11 cellular contexts compared by ENCODE assay signal in genomic region chr12:50979369-50980052, GRCh38. TPM values are rescaled to one million over a fixed set of nuclear protein-coding genes. Genes with fewer than 3 reads are reported as not detected.
DNase-seq lines count a peak whose midpoint lies in the region; ATAC-seq and TF ChIP-seq lines count a peak whose summit lies in the region.
"Had no signal": no experiment of that assay in that cellular context is flagged by ENCODE, and none has a peak within 500 bp of the region (broad histone marks: within the 10 kb centered on the region; RNA-seq: fewer than 3 reads in every experiment).

No MANE protein-coding gene starts in this region.

- H3K36me3 ChIP-seq in thyroid gland (no peaks in the 10 kb centered on the region), H7 (replicated peaks; ENCODE audit: control insufficient read depth, insufficient read depth, low read length) (no peaks in the 10 kb centered on the region)

- TF ChIP-seq CTCF in thyroid gland (IDR thresholded peaks at IDR 0.05) = no peak

- H3K9me3 ChIP-seq in thyroid gland = no peaks in the 10 kb centered on the region
- H3K9me3 ChIP-seq: sigmoid colon, SJSA1 had no signal

- intact Hi-C loops in thyroid gland (cut with DNase I) = loop anchor here (5.0 kb wide), 1 partner anchor 52 kb away; a partner anchor contains a TSS

- peaks cover 12 to 22% of the 10 kb centered on the region in 2 donors for H3K4me1 ChIP-seq in thyroid gland

- peak overlapping the region; percentile 37 to 64 (median 64) for H3K27ac ChIP-seq in thyroid gland
- H3K27ac ChIP-seq: sigmoid colon, SJSA1 had no signal

- ATAC-seq in HG02852 (IDR thresholded peaks at IDR 0.05; ENCODE audit: unreplicated experiment) (peak; percentile 89), GM19328 (IDR thresholded peaks at IDR 0.05; ENCODE audit: unreplicated experiment) (no peak)

- DNase-seq in activated effector memory CD4-positive, alpha-beta T cell treated with anti-CD3 and anti-CD28 coated beads, Interleukin-2, amount 50 U/mL, for 16 hours = peak; percentile 70
- DNase-seq in activated effector memory CD4-positive, alpha-beta T cell treated with Interleukin-2 at 50 U/mL for 16 hours = no peak
- peak; percentile 17 for DNase-seq in activated T-helper 9 cell treated with anti-CD3 and anti-CD28 coated beads, Interleukin-2, amount 50 U/mL, for 16 hours (ENCODE audit: low read depth)
- peak; percentile 19 to 45 for DNase-seq in thyroid gland
- no peak for DNase-seq in H7
- DNase-seq in COLO668 (lab: John Stamatoyannopoulos, UW; ENCODE audit: unreplicated experiment) = no peak
- DNase-seq: midbrain, sigmoid colon had no signal

- H3K27me3 ChIP-seq in thyroid gland (no peaks in the 10 kb centered on the region), H7 (ENCODE audit: control insufficient read depth, insufficient read depth, low read length) (no peaks in the 10 kb centered on the region)
- H3K27me3 ChIP-seq: sigmoid colon, SJSA1 had no signal

- WGBS in thyroid gland, 2 donors = 43 to 45% methylated on average over 6 of the region's 6 CpGs

- H3K4me3 ChIP-seq in thyroid gland (replicated peaks in 1 of 3) (no peak overlapping the region), H7 (ENCODE audit: insufficient read depth, low read depth, low read length) (no peak overlapping the region)
- H3K4me3 ChIP-seq: sigmoid colon, SJSA1 had no signal

- TF ChIP-seq POLR2A in thyroid gland (IDR thresholded peaks at IDR 0.05) = no peak

RNA-seq across cellular contexts. Expression of gene HIGD1C, which starts 27.2 kb away (rescaled TPM):
- not detected for total RNA-seq in thyroid gland
- total RNA-seq in H7 (2014; rRNA removed; shearing (Covaris generic)) = not detected in 2 replicates
- total RNA-seq: sigmoid colon, SJSA1 had no signal

RNA-seq across cellular contexts. Expression of gene SLC11A2, which starts 46.7 kb away (rescaled TPM):
- 100 to 1,000 TPM; 100 to 163 (median 140) TPM for total RNA-seq in thyroid gland
- 44.9 and 53.0 TPM in 2 replicates for total RNA-seq in H7 (2014; rRNA removed; shearing (Covaris generic))

Comparison
In these comparisons a context has a peak if more than half of its experiments do, and no peak if none do; other contexts are left out.
1. DNase-seq: peak in activated effector memory CD4-positive, alpha-beta T cell treated with anti-CD3 and anti-CD28 coated beads, Interleukin-2, amount 50 U/mL, for 16 hours (single experiment), activated T-helper 9 cell treated with anti-CD3 and anti-CD28 coated beads, Interleukin-2, amount 50 U/mL, for 16 hours (single experiment) and thyroid gland (2 of 2); none in activated effector memory CD4-positive, alpha-beta T cell treated with Interleukin-2 at 50 U/mL for 16 hours (single experiment), H7 (single experiment) and COLO668 (single experiment).